In genomic region chr14:20873370-20874177, GRCh38 we compare ENCODE assay signal across 8 cellular contexts. TPM values are rescaled to one million over a fixed set of nuclear protein-coding genes. Genes with fewer than 3 reads are reported as not detected.
DNase-seq lines count a peak whose midpoint lies in the region; ATAC-seq, FAIRE-seq and TF ChIP-seq lines count a peak whose summit lies in the region.

No MANE protein-coding gene starts in this region.

- peaks cover 5 to 16% (median 8%) of the 10 kb centered on the region in 4 donors for H3K4me1 Mint-ChIP-seq in CD4-positive, alpha-beta memory T cell
- H3K4me1 Mint-ChIP-seq in activated CD8-positive, alpha-beta T cell treated with anti-CD3 and anti-CD28 coated beads for 36 hours (ENCODE audit: low read depth) = peaks cover 9% of the 10 kb centered on the region

- H2BK12ac ChIP-seq in H1 (ENCODE audit: low read depth, low read length) (0 out of 2 replicates have a peak overlapping the region, but pooled peaks have one; percentile 50), mesenchymal stem cell (ENCODE audit: low read length in 2 of 2) (no peak overlapping the region)

- peak overlapping the region in 1 of 7 donors; percentile 13 for H3K27ac Mint-ChIP-seq in CD4-positive, alpha-beta memory T cell
- H3K27ac Mint-ChIP-seq in activated CD8-positive, alpha-beta T cell treated with anti-CD3 and anti-CD28 coated beads for 36 hours = no peak overlapping the region

- no peak overlapping the region for H3K56ac ChIP-seq in H1 (replicated peaks; ENCODE audit: insufficient read length, low read depth, low read length)

- peak overlapping the region; percentile 81 for H4K8ac ChIP-seq in H1 (ENCODE audit: extremely low read depth, insufficient read depth, low read length)
- H4K8ac ChIP-seq in mesenchymal stem cell (ENCODE audit: low read length) = peak overlapping the region; percentile 39

- no peaks in the 10 kb centered on the region for H3K36me3 Mint-ChIP-seq in CD4-positive, alpha-beta memory T cell
- H3K36me3 Mint-ChIP-seq in activated CD8-positive, alpha-beta T cell treated with anti-CD3 and anti-CD28 coated beads for 36 hours (ENCODE audit: low read depth) = no peaks in the 10 kb centered on the region

- DNase-seq in CD4-positive, alpha-beta memory T cell = peak; percentile 63 to 70 (median 66)
- peak; percentile 76 for DNase-seq in NAMALWA (ENCODE audit: low spot score)
- DNase-seq in activated CD8-positive, alpha-beta T cell treated with anti-CD3 and anti-CD28 coated beads for 36 hours = peak; percentile 93
- DNase-seq in H1 (ENCODE audit: low read depth in 1 of 2, low spot score in 2 of 2) = peak; percentile 87 to 92
- peak; percentile 42 for DNase-seq in mesenchymal stem cell
- peak; percentile 23 to 46 for DNase-seq in stimulated activated CD8-positive, alpha-beta memory T cell treated with anti-CD3 and anti-CD28 coated beads, Interleukin-15, amount 100 ng/mL, for 4 hours (ENCODE audit: low read depth in 2 of 2)

- no peak for TF ChIP-seq EP300 in H1 (IDR thresholded peaks at IDR 0.05; ENCODE audit: borderline replicate concordance in 1 of 2, low read depth in 2 of 2, low read length in 2 of 2)

- H3K79me1 ChIP-seq in H1 (ENCODE audit: low read depth, low read length) (no peaks in the 10 kb centered on the region), mesenchymal stem cell (replicated peaks; ENCODE audit: low read length, poor library complexity, severe bottlenecking) (no peaks in the 10 kb centered on the region)

- H2AK5ac ChIP-seq in H1 (ENCODE audit: low read depth, low read length) = peak overlapping the region; percentile 33; the same call in 1 of the 2 replicates
- H2AK5ac ChIP-seq in mesenchymal stem cell (ENCODE audit: low read length, severe bottlenecking) = no peak overlapping the region

- H3K4me1 ChIP-seq in CD4-positive, alpha-beta memory T cell (ENCODE audit: insufficient read depth, low read length) = peaks cover 11% of the 10 kb centered on the region
- H3K4me1 ChIP-seq in H1 (replicated peaks in 1 of 4; ENCODE audit: control insufficient read depth in 3 of 4, insufficient read depth in 4 of 4, low read length in 3 of 4) (no peaks in the 10 kb centered on the region), mesenchymal stem cell (ENCODE audit: control insufficient read depth, insufficient read depth, low read depth, low read length) (no peaks in the 10 kb centered on the region)

- TF ChIP-seq CTCF in activated CD8-positive, alpha-beta T cell treated with anti-CD3 and anti-CD28 coated beads for 36 hours (IDR thresholded peaks at IDR 0.05) = peak; percentile 73
- TF ChIP-seq CTCF in H1 (IDR thresholded peaks at IDR 0.05; ENCODE audit: control extremely low read depth in 1 of 3, insufficient read depth in 1 of 3, low read depth in 1 of 3, low read length in 3 of 3) = peak; percentile 89 to 92 (median 89)

- peaks cover 0 to 7% (median 0%) of the 10 kb centered on the region in 8 donors for H3K9me3 Mint-ChIP-seq in CD4-positive, alpha-beta memory T cell
- no peaks in the 10 kb centered on the region for H3K9me3 Mint-ChIP-seq in activated CD8-positive, alpha-beta T cell treated with anti-CD3 and anti-CD28 coated beads for 36 hours

- no peak overlapping the region for H3K4me3 ChIP-seq in CD4-positive, alpha-beta memory T cell (ENCODE audit: low read length in 2 of 2)
- H3K4me3 ChIP-seq in H1 (ENCODE audit: extremely low read depth in 1 of 4, insufficient read depth in 2 of 4, low read depth in 3 of 4, low read length in 4 of 4) = peak overlapping the region; percentile 27 to 55 (median 38); a peak in 7 of 8 replicates
- H3K4me3 ChIP-seq in mesenchymal stem cell (ENCODE audit: insufficient read depth in 1 of 2, low read depth in 1 of 2, low read length in 2 of 2) = peak overlapping the region in 1 of 2 experiments; percentile 66

- TF ChIP-seq POLR2A in H1 (IDR thresholded peaks at IDR 0.05; ENCODE audit: control extremely low read depth in 1 of 2, low read depth in 2 of 2, low read length in 2 of 2) = peak in 1 of 2 experiments; percentile 64; a peak in 2 of 3 replicates

- CTCF ChIA-PET in CD4-positive, alpha-beta memory T cell (lab: Charles Lee; ENCODE audit: partially characterized antibody) = interaction anchor here (0.6 to 2.9 kb wide), 20 partner anchors 11 to 544 kb away, joined by 3 to 57 read pairs (median 4); no protein-coding TSS in a partner anchor
- CTCF ChIA-PET in activated CD8-positive, alpha-beta T cell treated with anti-CD3 and anti-CD28 coated beads for 36 hours (lab: Charles Lee) = interaction anchor here (0.6 to 8.0 kb wide), 33 partner anchors 14 to 1022 kb away, joined by 3 to 89 read pairs (median 4); partner anchors contain the start of gene RNASE6
- CTCF ChIA-PET in H1 (lab: Charles Lee; ENCODE audit: partially characterized antibody) = interaction anchor here (0.5 to 5.6 kb wide), 36 partner anchors 14 to 250 kb away, joined by 3 to 74 read pairs (median 4); partner anchors contain the start of gene RNASE4

- no peak overlapping the region for H3K27ac ChIP-seq in CD4-positive, alpha-beta memory T cell (ENCODE audit: low read depth, low read length)
- H3K27ac ChIP-seq in H1 (ENCODE audit: low read depth, low read length) = no peak overlapping the region
- H3K27ac ChIP-seq in mesenchymal stem cell (ENCODE audit: low read length, poor library complexity, severe bottlenecking) = no peak overlapping the region

- peak overlapping the region; percentile 89 for H4K91ac ChIP-seq in H1 (replicated peaks; ENCODE audit: insufficient read length, low read length)
- H4K91ac ChIP-seq in mesenchymal stem cell (ENCODE audit: low read length) = no peak overlapping the region

- H2BK5ac ChIP-seq in H1 (ENCODE audit: low read depth, low read length) = peak overlapping the region; percentile 35; the same call in 1 of the 2 replicates
- no peak overlapping the region for H2BK5ac ChIP-seq in mesenchymal stem cell (ENCODE audit: low read depth, low read length, poor library complexity, severe bottlenecking)

- 23% methylated on average over 26 of the region's 26 CpGs; no CpG with 5 or more reads in 1 of the 2 experiments for WGBS in H1 (ENCODE audit: extremely low coverage in 1 of 2, insufficient coverage in 1 of 2, insufficient read length in 1 of 2, insufficient replicate concordance in 2 of 2, low coverage in 1 of 2, low lambda C conversion rate in 2 of 2, missing lambda C conversion rate in 1 of 2), 2 experiments
- WGBS in mesenchymal stem cell = 20% methylated on average over 24 of the region's 26 CpGs

- H3K4ac ChIP-seq in H1 (replicated peaks; ENCODE audit: insufficient read length, low read depth, low read length) (no peak overlapping the region), mesenchymal stem cell (ENCODE audit: low read depth in 1 of 2, low read length in 2 of 2) (no peak overlapping the region)

- H4K20me1 ChIP-seq in H1 (replicated peaks in 1 of 2; ENCODE audit: control insufficient read depth in 1 of 2, insufficient read depth in 2 of 2, low read length in 2 of 2) = no peaks in the 10 kb centered on the region

- peak; percentile 97 for FAIRE-seq in H1 (lab: Jason Lieb, UNC)

- POLR2A ChIA-PET in CD4-positive, alpha-beta memory T cell (lab: Charles Lee; ENCODE audit: partially characterized antibody) = interaction anchor here (1.1 kb wide), 1 partner anchor 176 kb away, joined by 3 read pairs; no protein-coding TSS in a partner anchor
- POLR2A ChIA-PET in activated CD8-positive, alpha-beta T cell treated with anti-CD3 and anti-CD28 coated beads for 36 hours (lab: Charles Lee) = no interaction called here
- POLR2A ChIA-PET in H1 (lab: Charles Lee; ENCODE audit: partially characterized antibody) = interaction anchor here (0.9 to 2.3 kb wide), 5 partner anchors 15 to 198 kb away, joined by 3 to 8 read pairs (median 4); partner anchors contain the start of gene ARHGEF40

- H3K79me2 ChIP-seq in H1 (ENCODE audit: control insufficient read depth in 1 of 2, insufficient read depth in 2 of 2, low read length in 2 of 2) = no peaks in the 10 kb centered on the region

- peaks cover 6 to 12% of the 10 kb centered on the region in 2 donors for H3K27me3 Mint-ChIP-seq in CD4-positive, alpha-beta memory T cell
- H3K27me3 Mint-ChIP-seq in activated CD8-positive, alpha-beta T cell treated with anti-CD3 and anti-CD28 coated beads for 36 hours = peaks cover 4% of the 10 kb centered on the region

- H3K23me2 ChIP-seq in H1 (ENCODE audit: low read depth, low read length) = peaks cover 4% of the 10 kb centered on the region; the same call in 1 of the 2 replicates

- H3K27me3 ChIP-seq in CD4-positive, alpha-beta memory T cell (ENCODE audit: insufficient read depth, low read length) = peaks cover 4% of the 10 kb centered on the region
- H3K27me3 ChIP-seq in H1 (replicated peaks in 1 of 4; ENCODE audit: control insufficient read depth in 3 of 4, extremely low read depth in 1 of 4, insufficient read depth in 3 of 4, low read length in 3 of 4) = no peaks in the 10 kb centered on the region; a peak in 4 of 7 replicates
- H3K27me3 ChIP-seq in mesenchymal stem cell (ENCODE audit: control insufficient read depth in 1 of 2, insufficient read depth in 1 of 2, low read length in 2 of 2) = peaks cover 7 to 23% of the 10 kb centered on the region in 2 experiments

- intact Hi-C loops in CD4-positive, alpha-beta memory T cell (cut with micrococcal nuclease) = loop anchor here (1.0 to 5.0 kb wide), 3 partner anchors 16 to 176 kb away; no protein-coding TSS in a partner anchor
- intact Hi-C loops in activated CD8-positive, alpha-beta T cell treated with anti-CD3 and anti-CD28 coated beads for 36 hours (cut with micrococcal nuclease) = loop anchor here (5.0 kb wide), 1 partner anchor 99 kb away; no protein-coding TSS in a partner anchor

- H3K9me3 ChIP-seq in CD4-positive, alpha-beta memory T cell (ENCODE audit: control insufficient read depth in 1 of 2, low read length in 2 of 2) = no peaks in the 10 kb centered on the region
- 0 out of 4 replicates have a peak, but pooled peaks cover 0 to 2% of the 10 kb centered on the region in 2 experiments for H3K9me3 ChIP-seq in H1 (ENCODE audit: insufficient read depth in 2 of 2, low read depth in 1 of 2, low read length in 1 of 2)
- H3K9me3 ChIP-seq in mesenchymal stem cell (ENCODE audit: control insufficient read depth, low read length) = no peaks in the 10 kb centered on the region

- H3K18ac ChIP-seq in H1 (ENCODE audit: extremely low read depth, low read length) = peak overlapping the region; percentile 71; the same call in 1 of the 2 replicates
- H3K18ac ChIP-seq in mesenchymal stem cell (ENCODE audit: low read depth in 1 of 2, low read length in 2 of 2) = no peak overlapping the region

- peak overlapping the region in 1 of 4 experiments; percentile 4; a peak in 1 of 7 replicates for H3K9ac ChIP-seq in H1 (replicated peaks in 1 of 4; ENCODE audit: extremely low read depth in 1 of 4, low read depth in 3 of 4, low read length in 3 of 4)
- peak overlapping the region; percentile 75 for H3K9ac ChIP-seq in mesenchymal stem cell (ENCODE audit: low read length)

- H3K36me3 ChIP-seq in CD4-positive, alpha-beta memory T cell (ENCODE audit: insufficient read depth, low read length) = no peaks in the 10 kb centered on the region
- H3K36me3 ChIP-seq in H1 (ENCODE audit: control insufficient read depth in 2 of 4, insufficient read depth in 4 of 4, low read length in 3 of 4) (no peaks in the 10 kb centered on the region), mesenchymal stem cell (ENCODE audit: control insufficient read depth in 1 of 2, insufficient read depth in 2 of 2, low read depth in 1 of 2, low read length in 2 of 2) (no peaks in the 10 kb centered on the region)

- no peak overlapping the region for H2BK120ac ChIP-seq in H1 (replicated peaks; ENCODE audit: low read depth, low read length)
- no peak overlapping the region for H2BK120ac ChIP-seq in mesenchymal stem cell (ENCODE audit: low read depth, low read length)

- H2BK15ac ChIP-seq in H1 (ENCODE audit: low read length) = 0 out of 2 replicates have a peak overlapping the region, but pooled peaks have one; percentile 72
- no peak overlapping the region for H2BK15ac ChIP-seq in mesenchymal stem cell (ENCODE audit: low read depth, poor library complexity, severe bottlenecking)

- H2BK20ac ChIP-seq in H1 (ENCODE audit: low read length) = 0 out of 2 replicates have a peak overlapping the region, but pooled peaks have one; percentile 48

- H3K14ac ChIP-seq in H1 (ENCODE audit: insufficient read length) (no peak overlapping the region), mesenchymal stem cell (ENCODE audit: low read length in 2 of 2) (no peak overlapping the region)

- H3K4me2 ChIP-seq in H1 (ENCODE audit: insufficient read depth in 1 of 2, low read depth in 2 of 2, low read length in 2 of 2) (peak overlapping the region; percentile 55 to 70), mesenchymal stem cell (ENCODE audit: low read length, poor library complexity, severe bottlenecking) (no peak overlapping the region)

- H3K23ac ChIP-seq in H1 (ENCODE audit: insufficient read length) = no peak overlapping the region
- no peak overlapping the region for H3K23ac ChIP-seq in mesenchymal stem cell (ENCODE audit: low read length in 2 of 2)

- H3K4me3 Mint-ChIP-seq in CD4-positive, alpha-beta memory T cell = peak overlapping the region in 4 of 8 donors; percentile 17 to 60 (median 20)
- H3K4me3 Mint-ChIP-seq in activated CD8-positive, alpha-beta T cell treated with anti-CD3 and anti-CD28 coated beads for 36 hours = peak overlapping the region; percentile 41

- H4K5ac ChIP-seq in H1 (ENCODE audit: insufficient read length, low read depth, low read length) = peak overlapping the region; percentile 34

- H2AFZ ChIP-seq in H1 (ENCODE audit: low read length) (peak overlapping the region; percentile 97), mesenchymal stem cell (ENCODE audit: low read depth, low read length) (peak overlapping the region; percentile 3)

- ATAC-seq in GM21390 (IDR thresholded peaks at IDR 0.05; ENCODE audit: unreplicated experiment) (peak; percentile 65), GM21619 (IDR thresholded peaks at IDR 0.05; ENCODE audit: unreplicated experiment) (no peak)
- ATAC-seq in activated CD8-positive, alpha-beta T cell treated with anti-CD3 and anti-CD28 coated beads for 36 hours = peak; percentile 98

- peak; percentile 90 to 91 for TF ChIP-seq RAD21 in H1 (IDR thresholded peaks at IDR 0.05 in 1 of 2, conservative IDR thresholded peaks at IDR 0.05 in 1 of 2; ENCODE audit: low read depth in 2 of 2, low read length in 2 of 2)

RNA-seq across cellular contexts. Expression of gene RNASE3, which starts 17.6 kb away (rescaled TPM):
- not detected for total RNA-seq in CD4-positive, alpha-beta memory T cell
- polyA plus RNA-seq in CD4-positive, alpha-beta memory T cell = not detected
- total RNA-seq in activated CD8-positive, alpha-beta T cell treated with anti-CD3 and anti-CD28 coated beads for 36 hours = not detected
- not detected in 2 replicates for total RNA-seq in H1 (2021; fragmentation: NEBNext Ultra II Directional; extraction: Animal tissue kit (Norgen Biotek cat#: 25700))
- not detected in 2 replicates for polyA plus RNA-seq in H1 (2011; rRNA removed)
- polyA plus RNA-seq in H1 (2011; cell fraction: cytosol; rRNA removed) = not detected
- polyA plus RNA-seq in H1 (2011; cell fraction: nucleus; rRNA removed) = not detected
- not detected in 4 replicates for polyA plus RNA-seq in H1 (2012, experiment 1 of 2)
- not detected for polyA plus RNA-seq in H1 (2012, experiment 2 of 2)
- not detected for polyA plus RNA-seq in H1 (2013, experiment 1 of 2)
- not detected for polyA plus RNA-seq in H1 (2013, experiment 2 of 2)
- polyA minus RNA-seq in H1 (2011; rRNA and poly(A)+ RNA removed) = not detected in 2 replicates
- not detected for polyA minus RNA-seq in H1 (2011; cell fraction: cytosol; rRNA and poly(A)+ RNA removed)
- polyA minus RNA-seq in H1 (2011; cell fraction: nucleus; rRNA and poly(A)+ RNA removed) = not detected
- not detected for polyA plus RNA-seq in mesenchymal stem cell (2013, experiment 1 of 2)
- polyA plus RNA-seq in mesenchymal stem cell (2013, experiment 2 of 2) = not detected

Comparison
In these comparisons a context has a peak if more than half of its experiments do, and no peak if none do; other contexts are left out.
1. DNase-seq: peak in every context shown above with its lines; median percentile 93 in activated CD8-positive, alpha-beta T cell treated with anti-CD3 and anti-CD28 coated beads for 36 hours; 90 in H1; 76 in NAMALWA; 66 in CD4-positive, alpha-beta memory T cell; 42 in mesenchymal stem cell; 34 in stimulated activated CD8-positive, alpha-beta memory T cell treated with anti-CD3 and anti-CD28 coated beads, Interleukin-15, amount 100 ng/mL, for 4 hours.
2. H3K4me3 ChIP-seq: peak in H1 (4 of 4); none in CD4-positive, alpha-beta memory T cell (0 of 2).